18 cellular contexts compared by ENCODE assay signal in genomic region chr5:60516688-60517087, GRCh38.
"Had no signal": no experiment of that assay in that cellular context is flagged by ENCODE, and none has a peak within 500 bp of the region (broad histone marks: within the 10 kb centered on the region; RNA-seq: fewer than 3 reads in every experiment).

No MANE protein-coding gene starts in this region.

- H3K27me3 ChIP-seq: colonic mucosa, hepatocyte had no signal

- H3K9me3 Mint-ChIP-seq: nephron had no signal

- H3K27ac ChIP-seq: colonic mucosa, foreskin keratinocyte, hepatocyte, neutrophil, skin epidermis, thoracic aorta had no signal

- ATAC-seq: foreskin keratinocyte, left colon, sciatic nerve had no signal

- H3K4me3 Mint-ChIP-seq: nephron had no signal

- H3K27ac Mint-ChIP-seq: nephron had no signal

- H3K27me3 Mint-ChIP-seq: naive B cell had no signal

- DNase-seq: colonic mucosa; dermis blood vessel endothelial cell; foreskin keratinocyte; head of caudate nucleus; left colon; mesendoderm; naive B cell; posterior cingulate gyrus; stimulated activated CD4-positive, alpha-beta T cell treated with anti-CD3 and anti-CD28 coated beads, Interleukin-2, amount 100 ng/mL, for 24 hours; stimulated activated CD4-positive, alpha-beta T cell treated with anti-CD3 and anti-CD28 coated beads, Interleukin-4, amount 100 ng/mL, for 4 hours; stimulated activated naive CD4-positive, alpha-beta T cell treated with Interleukin-2 at 50 U/mL for 16 hours; trophoblast cell had no signal

- H3K9me3 ChIP-seq: colonic mucosa, neutrophil, thoracic aorta had no signal

- H3K4me1 ChIP-seq: colonic mucosa, foreskin keratinocyte had no signal

- H3K36me3 ChIP-seq: colonic mucosa, neutrophil, thoracic aorta had no signal

- H3K4me3 ChIP-seq: colonic mucosa, hepatocyte, skin epidermis, thoracic aorta had no signal
